8 cellular contexts compared by ENCODE assay signal in genomic region chr11:46361283-46362145, GRCh38. TPM values are rescaled to one million over a fixed set of nuclear protein-coding genes. Genes with fewer than 3 reads are reported as not detected.
DNase-seq lines count a peak whose midpoint lies in the region; ATAC-seq and TF ChIP-seq lines count a peak whose summit lies in the region.

No MANE protein-coding gene starts in this region.

- H3K27ac ChIP-seq in gastroesophageal sphincter = peak overlapping the region; percentile 40 to 84 (median 83)

- H3K4me3 ChIP-seq in gastroesophageal sphincter = peak overlapping the region; percentile 3 to 52

- no peak for TF ChIP-seq CTCF in gastroesophageal sphincter (IDR thresholded peaks at IDR 0.05)

- H3K9me3 ChIP-seq in gastroesophageal sphincter = no peaks in the 10 kb centered on the region

- WGBS in gastroesophageal sphincter (ENCODE audit: low coverage in 1 of 2), 2 donors = 20% methylated on average over 1 of the region's 26 CpGs; no CpG with 5 or more reads in 1 of the 2 donors

- peak; percentile 96 to 99 for DNase-seq in NCI-H526 (lab: John Stamatoyannopoulos, UW)
- peak; percentile 64 for DNase-seq in activated T-cell treated with anti-CD3 and anti-CD28 coated beads, Interleukin-2, amount 50 U/mL, for 1 hour
- DNase-seq in posterior vena cava (ENCODE audit: low spot score) = peak; percentile 90
- no peak for DNase-seq in pons (ENCODE audit: low spot score)
- no peak for DNase-seq in NCI-H1105 treated with DMSO at 0.1 percent for 48 hours (lab: John Stamatoyannopoulos, UW)

- H3K4me1 ChIP-seq in gastroesophageal sphincter = peaks cover 0 to 55% (median 27%) of the 10 kb centered on the region in 3 donors

- ATAC-seq in GM18517 (IDR thresholded peaks at IDR 0.05; ENCODE audit: unreplicated experiment) (peak; percentile 77), HG02852 (IDR thresholded peaks at IDR 0.05; ENCODE audit: unreplicated experiment) (peak; percentile 92), gastroesophageal sphincter (peak; percentile 81)

- no peak for TF ChIP-seq EP300 in gastroesophageal sphincter (IDR thresholded peaks at IDR 0.05)

- peak in 1 of 2 donors; percentile 23 for TF ChIP-seq POLR2A in gastroesophageal sphincter (IDR thresholded peaks at IDR 0.05)

- no peaks in the 10 kb centered on the region for H3K27me3 ChIP-seq in gastroesophageal sphincter

- intact Hi-C loops in posterior vena cava (cut with DNase I) = no loop called here

- peaks cover 0 to 2% of the 10 kb centered on the region in 2 donors for H3K36me3 ChIP-seq in gastroesophageal sphincter

RNA-seq across cellular contexts. Expression of gene DGKZ, which starts 14.3 kb away (rescaled TPM):
- total RNA-seq in gastroesophageal sphincter (10 to 100 TPM; 39.2 to 78.8 (median 46.5) TPM), posterior vena cava (10 to 100 TPM; 38.5 to 41.2 TPM)

RNA-seq across cellular contexts. Expression of gene MDK, which starts 20.0 kb away (rescaled TPM):
- total RNA-seq in gastroesophageal sphincter (10 to 100 TPM in 2 of 4 donors, 1 to 10 TPM in 2; 5.0 to 25.0 (median 14.1) TPM), posterior vena cava (10 to 100 TPM; 16.6 to 28.9 TPM)

RNA-seq across cellular contexts. Expression of gene CHRM4, which starts 30.1 kb away (rescaled TPM):
- total RNA-seq in gastroesophageal sphincter (1 to 10 TPM in 1 of 4 donors, under 1 TPM in 2, not detected in 1; 0.27 to 1.3 (median 0.69) TPM), posterior vena cava (not detected)

Comparison
In these comparisons a context has a peak if more than half of its experiments do, and no peak if none do; other contexts are left out.
1. DNase-seq: peak in NCI-H526 (2 of 2), activated T-cell treated with anti-CD3 and anti-CD28 coated beads, Interleukin-2, amount 50 U/mL, for 1 hour (single experiment) and posterior vena cava (single experiment); none in pons (single experiment) and NCI-H1105 treated with DMSO at 0.1 percent for 48 hours (single experiment).
2. Peak in every context shown above with its lines, with median percentiles within 50 percentile points of each other: ATAC-seq.